In genomic region chr12:109358154-109358869, GRCh38 we compare ENCODE assay signal across 11 cellular contexts. TPM values are rescaled to one million over a fixed set of nuclear protein-coding genes. Genes with fewer than 3 reads are reported as not detected.
DNase-seq lines count a peak whose midpoint lies in the region; ATAC-seq and TF ChIP-seq lines count a peak whose summit lies in the region.
"Had no signal": no experiment of that assay in that cellular context is flagged by ENCODE, and none has a peak within 500 bp of the region (broad histone marks: within the 10 kb centered on the region; RNA-seq: fewer than 3 reads in every experiment).

No MANE protein-coding gene starts in this region.

- intact Hi-C loops in ascending aorta (cut with DNase I) = no loop called here

- no peaks in the 10 kb centered on the region for H3K9me3 ChIP-seq in ascending aorta

- POLR2A ChIA-PET in HEK293T (lab: Yijun Ruan, JAX) = no interaction called here

- no peak overlapping the region for H3K27ac ChIP-seq in ascending aorta
- H3K27ac ChIP-seq: HL-60 had no signal

- no peak for TF ChIP-seq CTCF in ascending aorta (IDR thresholded peaks at IDR 0.05)

- no peak overlapping the region for H3K4me3 ChIP-seq in ascending aorta

- peak; percentile 49 for ATAC-seq in GM19324 (IDR thresholded peaks at IDR 0.05; ENCODE audit: low FRiP score, unreplicated experiment)

- no peaks in the 10 kb centered on the region for H3K4me1 ChIP-seq in ascending aorta

- no peaks in the 10 kb centered on the region for H3K36me3 ChIP-seq in ascending aorta

- DNase-seq in AG20443 (ENCODE audit: low spot score) (peak; percentile 21), HT1080 (ENCODE audit: low read depth) (peak; percentile 4), dermis blood vessel endothelial cell (peak; percentile 51), ascending aorta (ENCODE audit: low spot score in 2 of 2) (no peak), Ammon's horn (ENCODE audit: low spot score) (no peak), HEK293T (ENCODE audit: extremely low spot score) (no peak), retina (no peak)
- DNase-seq: cortex of kidney had no signal

- CTCF ChIA-PET in HEK293T (lab: Yijun Ruan, JAX) = no interaction called here

- no peaks in the 10 kb centered on the region for H3K27me3 ChIP-seq in ascending aorta

TF ChIP-seq in HEK293T, 16 proteins besides CTCF, POLR2A, EP300 and RAD21:
- TF ChIP-seq LEF1 (IDR thresholded peaks at IDR 0.05; ENCODE audit: borderline replicate concordance) (no peak), NFRKB (IDR thresholded peaks at IDR 0.05) (no peak), CTBP1 (IDR thresholded peaks at IDR 0.05; ENCODE audit: borderline replicate concordance) (no peak), SP1 (IDR thresholded peaks at IDR 0.05) (no peak), FOXA1 (IDR thresholded peaks at IDR 0.05) (no peak), SUZ12 (IDR thresholded peaks at IDR 0.05) (no peak), TARDBP (IDR thresholded peaks at IDR 0.05) (no peak), PKNOX1 (IDR thresholded peaks at IDR 0.05) (no peak), ARNT (IDR thresholded peaks at IDR 0.05) (no peak), HDGF (IDR thresholded peaks at IDR 0.05; ENCODE audit: borderline replicate concordance) (no peak), ELF4 (IDR thresholded peaks at IDR 0.05) (no peak), ZNF384 (IDR thresholded peaks at IDR 0.05) (no peak), FOXM1 (IDR thresholded peaks at IDR 0.05; ENCODE audit: borderline replicate concordance) (no peak), L3MBTL2 (conservative IDR thresholded peaks at IDR 0.05) (no peak), FOXK2 (IDR thresholded peaks at IDR 0.05) (no peak), BHLHE40 (IDR thresholded peaks at IDR 0.05; ENCODE audit: borderline replicate concordance) (no peak)

RNA-seq across cellular contexts. Expression of gene MYO1H, which starts 10.6 kb away (rescaled TPM):
- total RNA-seq in HT1080 (2014; rRNA removed; shearing (Covaris generic)) = not detected in 2 replicates
- not detected in 2 replicates for polyA plus RNA-seq in HT1080 (2015; cell fraction: cytosol; rRNA removed)
- polyA plus RNA-seq in HT1080 (2015; cell fraction: nucleus; rRNA removed) = not detected in 2 replicates
- not detected in 2 replicates for total RNA-seq in dermis blood vessel endothelial cell
- total RNA-seq in ascending aorta = not detected
- total RNA-seq: T-helper 1 cell treated with Interleukin-12 subunit alpha and Interleukin-12 subunit beta and Interleukin-4 antibody, amounts not matched to agents 30 ng/mL and 1 ng/mL, for 36 hours had no signal

RNA-seq across cellular contexts. Expression of gene FOXN4, which starts 49.2 kb away (rescaled TPM):
- total RNA-seq in HT1080 (2014; rRNA removed; shearing (Covaris generic)) = not detected in 2 replicates
- not detected in 2 replicates for polyA plus RNA-seq in HT1080 (2015; cell fraction: cytosol; rRNA removed)
- not detected in 2 replicates for polyA plus RNA-seq in HT1080 (2015; cell fraction: nucleus; rRNA removed)
- not detected in 2 replicates for total RNA-seq in dermis blood vessel endothelial cell
- not detected for total RNA-seq in ascending aorta
- total RNA-seq: T-helper 1 cell treated with Interleukin-12 subunit alpha and Interleukin-12 subunit beta and Interleukin-4 antibody, amounts not matched to agents 30 ng/mL and 1 ng/mL, for 36 hours had no signal

Comparison
In these comparisons a context has a peak if more than half of its experiments do, and no peak if none do; other contexts are left out.
1. DNase-seq: peak in AG20443 (single experiment), HT1080 (single experiment) and dermis blood vessel endothelial cell (single experiment); none in ascending aorta (0 of 2), Ammon's horn (single experiment), HEK293T (single experiment) and retina (single experiment).